ENCODE assay signal across 8 cellular contexts in genomic region chr13:40789275-40790231, GRCh38. TPM values are rescaled to one million over a fixed set of nuclear protein-coding genes. Genes with fewer than 3 reads are reported as not detected.
DNase-seq lines count a peak whose midpoint lies in the region; ATAC-seq and TF ChIP-seq lines count a peak whose summit lies in the region.

Gene SLC25A15 (plus strand): TSS chr13:40789611. CDS start chr13:40793227, 3,616 bp downstream.

- peaks cover 0 to 4% (median 0%) of the 10 kb centered on the region in 4 donors for H3K36me3 ChIP-seq in liver (ENCODE audit: control insufficient read depth in 4 of 4, insufficient read depth in 3 of 4, low read depth in 1 of 4, low read length in 3 of 4)

- H3K27ac ChIP-seq in liver (ENCODE audit: low read depth in 1 of 2, low read length in 2 of 2) = peak within 1 kb of the TSS; percentile 83 to 98

- H3K27me3 ChIP-seq in liver (ENCODE audit: control insufficient read depth in 4 of 4, insufficient read depth in 4 of 4, low read length in 3 of 4) = no peaks in the 10 kb centered on the region

- peak; percentile 80 for ATAC-seq in GM18861 (IDR thresholded peaks at IDR 0.05; ENCODE audit: unreplicated experiment)
- peak; percentile 80 for ATAC-seq in HG03064 (IDR thresholded peaks at IDR 0.05; ENCODE audit: low read depth, unreplicated experiment)

- DNase-seq in AG09319 (ENCODE audit: extremely low read depth, low read depth) (peak; percentile 49), NCI-H446 (lab: John Stamatoyannopoulos, UW) (peak; percentile 22 to 78), dermis microvascular lymphatic vessel endothelial cell (ENCODE audit: low read depth in 2 of 2) (peak; percentile 47 to 88)
- peak; percentile 58 for DNase-seq in activated CD4-positive, alpha-beta T cell treated with anti-CD3 and anti-CD28 coated beads, Interleukin-2, amount 50 U/mL, for 1 hour
- peak; percentile 68 for DNase-seq in stimulated activated CD4-positive, alpha-beta T cell treated with anti-CD3 and anti-CD28 coated beads, Interleukin-4, amount 100 ng/mL, for 24 hours

- under 1% methylated on average over 105 of the region's 105 CpGs for WGBS in liver

- TF ChIP-seq CTCF in AG09319 (IDR thresholded peaks at IDR 0.05; ENCODE audit: low read depth, low read length) = no peak; the same call in none of the 2 replicates
- peak; percentile 29 for TF ChIP-seq CTCF in liver (IDR thresholded peaks at IDR 0.05; ENCODE audit: low read depth, low read length, missing input control)

- TF ChIP-seq RAD21 in liver (IDR thresholded peaks at IDR 0.05) = no peak

- H3K4me3 ChIP-seq in liver (ENCODE audit: low read depth in 1 of 3, low read length in 3 of 3) = peak within 1 kb of the TSS; percentile 69 to 84 (median 77)

- H3K9me3 ChIP-seq in liver (ENCODE audit: control insufficient read depth in 4 of 4, low read length in 3 of 4) = no peaks in the 10 kb centered on the region

- H3K4me1 ChIP-seq in liver (ENCODE audit: control insufficient read depth in 4 of 4, insufficient read depth in 4 of 4, low read length in 3 of 4) = peaks cover 5 to 54% (median 24%) of the 10 kb centered on the region in 4 donors

- H3K9ac ChIP-seq in liver (ENCODE audit: low read depth in 1 of 2, low read length in 2 of 2) = peak within 1 kb of the TSS; percentile 95 to 98

TF ChIP-seq in liver, 16 proteins besides CTCF, POLR2A, EP300 and RAD21:
- TF ChIP-seq GABPA (IDR thresholded peaks at IDR 0.05 in 1 of 2, conservative IDR thresholded peaks at IDR 0.05 in 1 of 2) (peak in 1 of 2 donors; percentile 66), ATF3 (IDR thresholded peaks at IDR 0.05) (no peak), NR2F2 (IDR thresholded peaks at IDR 0.05) (no peak), RXRA (IDR thresholded peaks at IDR 0.05) (peak in 1 of 2 donors; percentile 25), YY1 (IDR thresholded peaks at IDR 0.05) (no peak), JUND (IDR thresholded peaks at IDR 0.05) (no peak), REST (IDR thresholded peaks at IDR 0.05) (peak; percentile 58), SP1 (IDR thresholded peaks at IDR 0.05) (no peak), MAX (IDR thresholded peaks at IDR 0.05) (no peak), TAF1 (conservative IDR thresholded peaks at IDR 0.05) (no peak), EGR1 (IDR thresholded peaks at IDR 0.05; ENCODE audit: low read depth in 2 of 2) (peak in 1 of 2 donors; percentile 11), HNF4G (IDR thresholded peaks at IDR 0.05) (no peak)

RNA-seq across cellular contexts. Expression of gene SLC25A15, which starts in this region (rescaled TPM):
- total RNA-seq in dermis microvascular lymphatic vessel endothelial cell (14.9 and 16.2 TPM in 2 replicates), liver (100 to 1,000 TPM in 1 of 2 donors, 10 to 100 TPM in 1; 29.3 to 106 TPM)
- polyA plus RNA-seq in liver = 10 to 100 TPM; 49.7 to 84.1 TPM

Comparison
In these comparisons a context has a peak if more than half of its experiments do, and no peak if none do; other contexts are left out.
1. Peak in every context shown above with its lines: DNase-seq, ATAC-seq, H3K4me3 ChIP-seq and H3K27ac ChIP-seq.